ENCODE assay signal across 1 cellular context in the genomic region with DNA sequence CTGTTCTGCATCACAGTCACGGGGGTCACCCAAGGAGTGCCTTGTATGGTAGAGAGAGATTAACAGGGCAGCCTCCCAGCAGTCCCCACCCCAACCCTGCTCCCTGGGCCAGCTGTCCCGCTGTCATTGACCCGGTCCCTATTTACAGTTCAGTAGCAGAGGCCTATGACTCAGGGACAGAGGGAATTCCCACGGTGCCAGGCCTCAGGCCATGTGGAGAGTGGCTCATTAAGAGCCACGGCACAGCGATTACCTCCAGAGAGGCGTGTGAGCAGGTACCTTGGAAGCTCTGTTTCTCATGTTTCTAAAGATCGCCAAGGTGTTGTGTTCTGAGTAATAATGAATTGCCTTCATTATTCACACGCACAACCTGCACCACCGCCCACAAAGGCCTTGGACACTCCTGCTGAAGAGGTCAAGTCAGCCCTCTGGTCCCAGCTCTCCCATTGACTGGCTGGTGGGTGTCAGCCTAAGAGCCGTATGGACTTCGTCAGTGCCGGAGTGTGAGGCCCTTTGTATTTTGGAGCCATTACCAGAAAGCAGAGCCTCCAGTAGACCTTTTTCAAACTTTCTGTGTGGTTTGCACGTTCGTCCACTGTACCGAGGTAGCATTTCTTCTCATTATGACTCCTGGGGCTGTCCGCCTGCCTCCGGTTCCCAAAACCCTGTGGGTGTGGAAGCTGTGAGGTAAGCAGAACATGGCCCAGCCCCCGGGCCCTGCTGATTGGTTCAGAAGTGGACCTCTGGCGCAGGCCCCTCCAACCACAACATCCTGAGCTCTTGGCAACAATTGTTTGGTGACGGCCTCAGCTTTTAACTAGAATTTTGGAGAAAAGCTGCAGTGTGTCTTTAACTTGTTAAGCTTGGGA.
TF ChIP-seq lines count a peak whose summit lies in the region.

No MANE protein-coding gene starts in this region.

TF ChIP-seq in HepG2, 621 proteins besides CTCF, POLR2A, EP300 and RAD21 (continued from another document and continues in another):
- no peak for TF ChIP-seq ZNF549 (CRISPR knock-in tag; IDR thresholded peaks at IDR 0.05)
- TF ChIP-seq, protein P1, sequence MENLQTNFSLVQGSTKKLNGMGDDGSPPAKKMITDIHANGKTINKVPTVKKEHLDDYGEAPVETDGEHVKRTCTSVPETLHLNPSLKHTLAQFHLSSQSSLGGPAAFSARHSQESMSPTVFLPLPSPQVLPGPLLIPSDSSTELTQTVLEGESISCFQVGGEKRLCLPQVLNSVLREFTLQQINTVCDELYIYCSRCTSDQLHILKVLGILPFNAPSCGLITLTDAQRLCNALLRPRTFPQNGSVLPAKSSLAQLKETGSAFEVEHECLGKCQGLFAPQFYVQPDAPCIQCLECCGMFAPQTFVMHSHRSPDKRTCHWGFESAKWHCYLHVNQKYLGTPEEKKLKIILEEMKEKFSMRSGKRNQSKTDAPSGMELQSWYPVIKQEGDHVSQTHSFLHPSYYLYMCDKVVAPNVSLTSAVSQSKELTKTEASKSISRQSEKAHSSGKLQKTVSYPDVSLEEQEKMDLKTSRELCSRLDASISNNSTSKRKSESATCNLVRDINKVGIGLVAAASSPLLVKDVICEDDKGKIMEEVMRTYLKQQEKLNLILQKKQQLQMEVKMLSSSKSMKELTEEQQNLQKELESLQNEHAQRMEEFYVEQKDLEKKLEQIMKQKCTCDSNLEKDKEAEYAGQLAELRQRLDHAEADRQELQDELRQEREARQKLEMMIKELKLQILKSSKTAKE (CRISPR knock-in tag; IDR thresholded peaks at IDR 0.05; ENCODE audit: borderline replicate concordance) = peak; percentile 32; the same call in 1 of the 2 replicates
- no peak for TF ChIP-seq FOXA1 (IDR thresholded peaks at IDR 0.05)
- peak; percentile 79 for TF ChIP-seq FOXA1 (CRISPR knock-in tag; IDR thresholded peaks at IDR 0.05)
- no peak for TF ChIP-seq PAF1 (CRISPR knock-in tag; IDR thresholded peaks at IDR 0.05)
- TF ChIP-seq, protein P2, sequence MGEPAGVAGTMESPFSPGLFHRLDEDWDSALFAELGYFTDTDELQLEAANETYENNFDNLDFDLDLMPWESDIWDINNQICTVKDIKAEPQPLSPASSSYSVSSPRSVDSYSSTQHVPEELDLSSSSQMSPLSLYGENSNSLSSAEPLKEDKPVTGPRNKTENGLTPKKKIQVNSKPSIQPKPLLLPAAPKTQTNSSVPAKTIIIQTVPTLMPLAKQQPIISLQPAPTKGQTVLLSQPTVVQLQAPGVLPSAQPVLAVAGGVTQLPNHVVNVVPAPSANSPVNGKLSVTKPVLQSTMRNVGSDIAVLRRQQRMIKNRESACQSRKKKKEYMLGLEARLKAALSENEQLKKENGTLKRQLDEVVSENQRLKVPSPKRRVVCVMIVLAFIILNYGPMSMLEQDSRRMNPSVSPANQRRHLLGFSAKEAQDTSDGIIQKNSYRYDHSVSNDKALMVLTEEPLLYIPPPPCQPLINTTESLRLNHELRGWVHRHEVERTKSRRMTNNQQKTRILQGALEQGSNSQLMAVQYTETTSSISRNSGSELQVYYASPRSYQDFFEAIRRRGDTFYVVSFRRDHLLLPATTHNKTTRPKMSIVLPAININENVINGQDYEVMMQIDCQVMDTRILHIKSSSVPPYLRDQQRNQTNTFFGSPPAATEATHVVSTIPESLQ (CRISPR knock-in tag; conservative IDR thresholded peaks at IDR 0.05) = 0 out of 2 replicates have a peak, but pooled peaks have one; percentile 33
- no peak for TF ChIP-seq NONO (IDR thresholded peaks at IDR 0.05)
- 0 out of 2 replicates have a peak, but pooled peaks have one; percentile 21 for TF ChIP-seq NONO (CRISPR knock-in tag; conservative IDR thresholded peaks at IDR 0.05)
- peak; percentile 28; the same call in 1 of the 2 replicates for TF ChIP-seq ETV5 (CRISPR knock-in tag; IDR thresholded peaks at IDR 0.05; ENCODE audit: borderline replicate concordance)
- peak; percentile 81 for TF ChIP-seq NFYC (CRISPR knock-in tag; IDR thresholded peaks at IDR 0.05)
- 0 out of 2 replicates have a peak, but pooled peaks have one; percentile 37 for TF ChIP-seq ZSCAN29 (CRISPR knock-in tag; conservative IDR thresholded peaks at IDR 0.05)
- TF ChIP-seq MXD4 (CRISPR knock-in tag; IDR thresholded peaks at IDR 0.05) = peak; percentile 42; the same call in 1 of the 2 replicates
- TF ChIP-seq ZNF263 (CRISPR knock-in tag; IDR thresholded peaks at IDR 0.05) = no peak
- 0 out of 2 replicates have a peak, but pooled peaks have one; percentile 51 for TF ChIP-seq ZNF510 (CRISPR knock-in tag; IDR thresholded peaks at IDR 0.05; ENCODE audit: low read depth)
- TF ChIP-seq, protein P3, sequence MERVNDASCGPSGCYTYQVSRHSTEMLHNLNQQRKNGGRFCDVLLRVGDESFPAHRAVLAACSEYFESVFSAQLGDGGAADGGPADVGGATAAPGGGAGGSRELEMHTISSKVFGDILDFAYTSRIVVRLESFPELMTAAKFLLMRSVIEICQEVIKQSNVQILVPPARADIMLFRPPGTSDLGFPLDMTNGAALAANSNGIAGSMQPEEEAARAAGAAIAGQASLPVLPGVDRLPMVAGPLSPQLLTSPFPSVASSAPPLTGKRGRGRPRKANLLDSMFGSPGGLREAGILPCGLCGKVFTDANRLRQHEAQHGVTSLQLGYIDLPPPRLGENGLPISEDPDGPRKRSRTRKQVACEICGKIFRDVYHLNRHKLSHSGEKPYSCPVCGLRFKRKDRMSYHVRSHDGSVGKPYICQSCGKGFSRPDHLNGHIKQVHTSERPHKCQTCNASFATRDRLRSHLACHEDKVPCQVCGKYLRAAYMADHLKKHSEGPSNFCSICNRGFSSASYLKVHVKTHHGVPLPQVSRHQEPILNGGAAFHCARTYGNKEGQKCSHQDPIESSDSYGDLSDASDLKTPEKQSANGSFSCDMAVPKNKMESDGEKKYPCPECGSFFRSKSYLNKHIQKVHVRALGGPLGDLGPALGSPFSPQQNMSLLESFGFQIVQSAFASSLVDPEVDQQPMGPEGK (CRISPR knock-in tag; IDR thresholded peaks at IDR 0.05) = 0 out of 2 replicates have a peak, but pooled peaks have one; percentile 6
- no peak for TF ChIP-seq ZNF782 (CRISPR knock-in tag; IDR thresholded peaks at IDR 0.05; ENCODE audit: borderline replicate concordance)
- TF ChIP-seq PHF5A (CRISPR knock-in tag; IDR thresholded peaks at IDR 0.05; ENCODE audit: low read depth, unreplicated experiment) = peak; percentile 42
- TF ChIP-seq, protein P4, sequence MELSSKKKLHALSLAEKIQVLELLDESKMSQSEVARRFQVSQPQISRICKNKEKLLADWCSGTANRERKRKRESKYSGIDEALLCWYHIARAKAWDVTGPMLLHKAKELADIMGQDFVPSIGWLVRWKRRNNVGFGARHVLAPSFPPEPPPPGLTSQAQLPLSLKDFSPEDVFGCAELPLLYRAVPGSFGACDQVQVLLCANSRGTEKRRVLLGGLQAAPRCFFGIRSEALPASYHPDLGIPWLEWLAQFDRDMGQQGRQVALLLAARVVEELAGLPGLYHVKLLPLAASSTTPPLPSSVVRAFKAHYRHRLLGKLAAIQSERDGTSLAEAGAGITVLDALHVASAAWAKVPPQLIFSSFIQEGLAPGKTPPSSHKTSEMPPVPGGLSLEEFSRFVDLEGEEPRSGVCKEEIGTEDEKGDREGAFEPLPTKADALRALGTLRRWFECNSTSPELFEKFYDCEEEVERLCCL (CRISPR knock-in tag; IDR thresholded peaks at IDR 0.05; ENCODE audit: borderline replicate concordance) = no peak
- TF ChIP-seq ZFY (CRISPR knock-in tag; IDR thresholded peaks at IDR 0.05) = peak; percentile 55
- TF ChIP-seq TCF7 (IDR thresholded peaks at IDR 0.05; ENCODE audit: low read depth) = no peak
- no peak for TF ChIP-seq HNRNPLL (IDR thresholded peaks at IDR 0.05; ENCODE audit: low read depth, low read length, poor library complexity, severe bottlenecking)
- TF ChIP-seq ZNF670 (CRISPR knock-in tag; IDR thresholded peaks at IDR 0.05; ENCODE audit: borderline replicate concordance) = no peak
- TF ChIP-seq SALL2 (CRISPR knock-in tag; IDR thresholded peaks at IDR 0.05) = peak; percentile 79
- peak; percentile 64; the same call in 1 of the 2 replicates for TF ChIP-seq TBX2 (CRISPR knock-in tag; IDR thresholded peaks at IDR 0.05; ENCODE audit: borderline replicate concordance)
- TF ChIP-seq HNF4G (IDR thresholded peaks at IDR 0.05; ENCODE audit: borderline replicate concordance, low read depth, low read length) = no peak
- no peak for TF ChIP-seq HNF4G (CRISPR knock-in tag; IDR thresholded peaks at IDR 0.05; ENCODE audit: borderline replicate concordance, low read depth)
- peak; percentile 22; the same call in 1 of the 2 replicates for TF ChIP-seq FOXO1 (CRISPR knock-in tag; IDR thresholded peaks at IDR 0.05)
- peak; percentile 32; the same call in 1 of the 2 replicates for TF ChIP-seq ERF (CRISPR knock-in tag; IDR thresholded peaks at IDR 0.05)
- TF ChIP-seq RFXANK (CRISPR knock-in tag; IDR thresholded peaks at IDR 0.05) = 0 out of 2 replicates have a peak, but pooled peaks have one; percentile 47
- TF ChIP-seq, protein P5, sequence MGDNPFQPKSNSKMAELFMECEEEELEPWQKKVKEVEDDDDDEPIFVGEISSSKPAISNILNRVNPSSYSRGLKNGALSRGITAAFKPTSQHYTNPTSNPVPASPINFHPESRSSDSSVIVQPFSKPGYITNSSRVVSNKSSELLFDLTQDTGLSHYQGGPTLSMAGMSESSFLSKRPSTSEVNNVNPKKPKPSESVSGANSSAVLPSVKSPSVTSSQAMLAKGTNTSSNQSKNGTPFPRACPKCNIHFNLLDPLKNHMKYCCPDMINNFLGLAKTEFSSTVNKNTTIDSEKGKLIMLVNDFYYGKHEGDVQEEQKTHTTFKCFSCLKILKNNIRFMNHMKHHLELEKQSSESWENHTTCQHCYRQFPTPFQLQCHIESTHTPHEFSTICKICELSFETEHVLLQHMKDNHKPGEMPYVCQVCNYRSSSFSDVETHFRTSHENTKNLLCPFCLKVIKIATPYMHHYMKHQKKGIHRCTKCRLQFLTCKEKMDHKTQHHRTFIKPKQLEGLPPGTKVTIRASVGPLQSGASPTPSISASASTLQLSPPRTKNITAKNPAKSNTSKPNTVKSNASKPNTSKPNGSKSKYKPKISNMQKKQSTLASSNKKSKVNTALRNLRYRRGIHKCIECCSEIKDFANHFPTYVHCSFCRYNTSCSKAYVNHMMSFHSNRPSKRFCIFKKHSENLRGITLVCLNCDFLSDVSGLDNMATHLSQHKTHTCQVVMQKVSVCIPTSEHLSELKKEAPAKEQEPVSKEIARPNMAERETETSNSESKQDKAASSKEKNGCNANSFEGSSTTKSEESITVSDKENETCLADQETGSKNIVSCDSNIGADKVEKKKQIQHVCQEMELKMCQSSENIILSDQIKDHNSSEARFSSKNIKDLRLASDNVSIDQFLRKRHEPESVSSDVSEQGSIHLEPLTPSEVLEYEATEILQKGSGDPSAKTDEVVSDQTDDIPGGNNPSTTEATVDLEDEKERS (CRISPR knock-in tag; IDR thresholded peaks at IDR 0.05) = no peak
- TF ChIP-seq KMT2A (CRISPR knock-in tag; IDR thresholded peaks at IDR 0.05) = peak; percentile 33; the same call in 1 of the 2 replicates
- TF ChIP-seq, protein P6, sequence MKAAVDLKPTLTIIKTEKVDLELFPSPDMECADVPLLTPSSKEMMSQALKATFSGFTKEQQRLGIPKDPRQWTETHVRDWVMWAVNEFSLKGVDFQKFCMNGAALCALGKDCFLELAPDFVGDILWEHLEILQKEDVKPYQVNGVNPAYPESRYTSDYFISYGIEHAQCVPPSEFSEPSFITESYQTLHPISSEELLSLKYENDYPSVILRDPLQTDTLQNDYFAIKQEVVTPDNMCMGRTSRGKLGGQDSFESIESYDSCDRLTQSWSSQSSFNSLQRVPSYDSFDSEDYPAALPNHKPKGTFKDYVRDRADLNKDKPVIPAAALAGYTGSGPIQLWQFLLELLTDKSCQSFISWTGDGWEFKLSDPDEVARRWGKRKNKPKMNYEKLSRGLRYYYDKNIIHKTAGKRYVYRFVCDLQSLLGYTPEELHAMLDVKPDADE (CRISPR knock-in tag; IDR thresholded peaks at IDR 0.05) = no peak
- TF ChIP-seq NFE2 (CRISPR knock-in tag; IDR thresholded peaks at IDR 0.05) = no peak
- TF ChIP-seq, protein P7, sequence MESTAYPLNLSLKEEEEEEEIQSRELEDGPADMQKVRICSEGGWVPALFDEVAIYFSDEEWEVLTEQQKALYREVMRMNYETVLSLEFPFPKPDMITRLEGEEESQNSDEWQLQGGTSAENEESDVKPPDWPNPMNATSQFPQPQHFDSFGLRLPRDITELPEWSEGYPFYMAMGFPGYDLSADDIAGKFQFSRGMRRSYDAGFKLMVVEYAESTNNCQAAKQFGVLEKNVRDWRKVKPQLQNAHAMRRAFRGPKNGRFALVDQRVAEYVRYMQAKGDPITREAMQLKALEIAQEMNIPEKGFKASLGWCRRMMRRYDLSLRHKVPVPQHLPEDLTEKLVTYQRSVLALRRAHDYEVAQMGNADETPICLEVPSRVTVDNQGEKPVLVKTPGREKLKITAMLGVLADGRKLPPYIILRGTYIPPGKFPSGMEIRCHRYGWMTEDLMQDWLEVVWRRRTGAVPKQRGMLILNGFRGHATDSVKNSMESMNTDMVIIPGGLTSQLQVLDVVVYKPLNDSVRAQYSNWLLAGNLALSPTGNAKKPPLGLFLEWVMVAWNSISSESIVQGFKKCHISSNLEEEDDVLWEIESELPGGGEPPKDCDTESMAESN (CRISPR knock-in tag; conservative IDR thresholded peaks at IDR 0.05) = 0 out of 2 replicates have a peak, but pooled peaks have one; percentile 22
- TF ChIP-seq, protein P8, sequence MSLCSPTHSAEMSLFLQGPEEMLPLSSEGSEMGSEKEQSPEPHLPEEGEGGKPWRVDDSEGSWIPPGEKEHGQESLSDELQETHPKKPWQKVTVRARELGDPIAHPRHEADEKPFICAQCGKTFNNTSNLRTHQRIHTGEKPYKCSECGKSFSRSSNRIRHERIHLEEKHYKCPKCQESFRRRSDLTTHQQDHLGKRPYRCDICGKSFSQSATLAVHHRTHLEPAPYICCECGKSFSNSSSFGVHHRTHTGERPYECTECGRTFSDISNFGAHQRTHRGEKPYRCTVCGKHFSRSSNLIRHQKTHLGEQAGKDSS (CRISPR knock-in tag; IDR thresholded peaks at IDR 0.05; ENCODE audit: borderline replicate concordance, low read depth) = 0 out of 2 replicates have a peak, but pooled peaks have one; percentile 58
- TF ChIP-seq, protein P9, sequence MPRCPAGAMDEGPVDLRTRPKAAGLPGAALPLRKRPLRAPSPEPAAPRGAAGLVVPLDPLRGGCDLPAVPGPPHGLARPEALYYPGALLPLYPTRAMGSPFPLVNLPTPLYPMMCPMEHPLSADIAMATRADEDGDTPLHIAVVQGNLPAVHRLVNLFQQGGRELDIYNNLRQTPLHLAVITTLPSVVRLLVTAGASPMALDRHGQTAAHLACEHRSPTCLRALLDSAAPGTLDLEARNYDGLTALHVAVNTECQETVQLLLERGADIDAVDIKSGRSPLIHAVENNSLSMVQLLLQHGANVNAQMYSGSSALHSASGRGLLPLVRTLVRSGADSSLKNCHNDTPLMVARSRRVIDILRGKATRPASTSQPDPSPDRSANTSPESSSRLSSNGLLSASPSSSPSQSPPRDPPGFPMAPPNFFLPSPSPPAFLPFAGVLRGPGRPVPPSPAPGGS (CRISPR knock-in tag; IDR thresholded peaks at IDR 0.05) = 0 out of 2 replicates have a peak, but pooled peaks have one; percentile 46
- peak; percentile 82 for TF ChIP-seq RXRA (CRISPR knock-in tag; IDR thresholded peaks at IDR 0.05)
- TF ChIP-seq MTF2 (CRISPR knock-in tag; IDR thresholded peaks at IDR 0.05; ENCODE audit: borderline replicate concordance) = peak; percentile 43; the same call in 1 of the 2 replicates
- no peak for TF ChIP-seq ZNF713 (CRISPR knock-in tag; IDR thresholded peaks at IDR 0.05)
- no peak for TF ChIP-seq KAT8 (CRISPR knock-in tag; IDR thresholded peaks at IDR 0.05)
- TF ChIP-seq ZNF543 (CRISPR knock-in tag; IDR thresholded peaks at IDR 0.05) = peak; percentile 62; the same call in 1 of the 2 replicates
